In the genomic region with DNA sequence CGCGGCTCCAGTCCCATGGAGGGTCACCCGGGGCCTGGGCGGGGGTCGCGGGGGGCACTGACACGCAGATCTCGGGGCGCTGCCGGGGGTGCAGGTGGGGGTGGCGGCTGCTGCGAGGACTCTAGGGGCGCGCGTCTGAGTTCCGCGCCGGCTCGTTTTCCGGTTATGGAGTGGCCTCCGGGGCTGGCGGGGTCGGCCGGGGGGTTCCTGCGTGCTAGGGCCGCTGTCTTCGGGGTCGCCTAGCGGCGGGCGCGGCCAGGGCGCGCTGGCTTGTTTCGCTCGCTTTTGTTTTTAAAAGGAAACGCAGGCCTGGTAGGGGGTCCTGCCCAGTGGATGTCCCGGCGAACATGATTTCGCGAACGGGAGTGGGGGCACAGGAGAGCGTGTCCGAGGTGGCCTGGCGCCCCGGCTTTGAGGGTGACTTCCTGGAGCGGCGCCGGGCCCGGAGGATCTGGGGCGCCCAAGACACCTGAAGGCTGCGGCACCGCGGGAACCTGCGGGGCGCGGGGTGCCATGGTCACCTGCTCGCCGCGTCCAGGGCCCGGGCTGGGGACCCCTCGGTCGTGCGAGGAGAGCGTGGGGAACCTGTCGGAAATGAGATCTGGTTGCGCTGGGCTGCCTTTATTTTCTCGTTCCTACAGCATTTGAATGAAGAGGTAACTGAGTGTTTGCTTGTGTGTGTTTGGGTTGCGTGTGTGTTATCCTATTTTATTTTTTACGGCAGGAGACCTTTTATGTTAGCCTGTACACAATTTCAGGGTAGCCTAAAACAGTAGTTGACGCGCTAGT, we compare ENCODE assay signal across 8 cellular contexts. TPM values are rescaled to one million over a fixed set of nuclear protein-coding genes. Genes with fewer than 3 reads are reported as not detected.
DNase-seq lines count a peak whose midpoint lies in the region; ATAC-seq and TF ChIP-seq lines count a peak whose summit lies in the region.

No MANE protein-coding gene starts in this region.

- no peaks in the 10 kb centered on the region for H3K9me3 ChIP-seq in mesenchymal stem cell (ENCODE audit: control insufficient read depth, low read length)

- TF ChIP-seq CTCF in VCaP (conservative IDR thresholded peaks at IDR 0.05) (peak; percentile 29), choroid plexus epithelial cell (conservative IDR thresholded peaks at IDR 0.05; ENCODE audit: low read depth, low read length) (peak; percentile 21)

- H3K4ac ChIP-seq in mesenchymal stem cell (ENCODE audit: low read depth in 1 of 2, low read length in 2 of 2): peak overlapping the region; percentile 84 to 93

- peak overlapping the region in 1 of 2 experiments; percentile 59 for H2BK12ac ChIP-seq in mesenchymal stem cell (ENCODE audit: low read length in 2 of 2)

- peak; percentile 14 for ATAC-seq in HG03139 (IDR thresholded peaks at IDR 0.05; ENCODE audit: unreplicated experiment)

- H3K9ac ChIP-seq in mesenchymal stem cell (ENCODE audit: low read length): peak overlapping the region; percentile 82

- peak overlapping the region; percentile 84 to 86 for H3K14ac ChIP-seq in mesenchymal stem cell (ENCODE audit: low read length in 2 of 2)

- no peak overlapping the region for H2AK5ac ChIP-seq in mesenchymal stem cell (ENCODE audit: low read length, severe bottlenecking)

- peak overlapping the region; percentile 87 for H4K91ac ChIP-seq in mesenchymal stem cell (ENCODE audit: low read length)

- no peak overlapping the region for H2AFZ ChIP-seq in mesenchymal stem cell (ENCODE audit: low read depth, low read length)

- H2BK15ac ChIP-seq in mesenchymal stem cell (ENCODE audit: low read depth, poor library complexity, severe bottlenecking): peak overlapping the region; percentile 90

- peaks cover 0 to 9% of the 10 kb centered on the region in 2 experiments for H3K36me3 ChIP-seq in mesenchymal stem cell (ENCODE audit: control insufficient read depth in 1 of 2, insufficient read depth in 2 of 2, low read depth in 1 of 2, low read length in 2 of 2)

- H3K27ac ChIP-seq in VCaP (peak overlapping the region; percentile 89), mesenchymal stem cell (ENCODE audit: low read length, poor library complexity, severe bottlenecking) (no peak overlapping the region), substantia nigra (ENCODE audit: low read depth, low read length, poor library complexity, severe bottlenecking) (peak overlapping the region; percentile 68)

- DNase-seq in NCI-H82 (lab: John Stamatoyannopoulos, UW) (peak; percentile 40), NCI-H82 treated with DMSO at 0.1 percent for 48 hours (lab: John Stamatoyannopoulos, UW; ENCODE audit: unreplicated experiment) (no peak), choroid plexus epithelial cell (ENCODE audit: low read depth) (no peak), mesenchymal stem cell (no peak), substantia nigra (lab: John Stamatoyannopoulos, UW) (peak in 3 of 49 donors; percentile 34 to 47 (median 34)), LoVo (ENCODE audit: low spot score) (no peak)

- peaks cover 26% of the 10 kb centered on the region for H3K4me1 ChIP-seq in mesenchymal stem cell (ENCODE audit: control insufficient read depth, insufficient read depth, low read depth, low read length)

- H3K4me2 ChIP-seq in mesenchymal stem cell (ENCODE audit: low read length, poor library complexity, severe bottlenecking): peak overlapping the region; percentile 95

- H3K18ac ChIP-seq in mesenchymal stem cell (ENCODE audit: low read depth in 1 of 2, low read length in 2 of 2): peak overlapping the region; percentile 98 to 99

- 1% methylated on average over 71 of the region's 72 CpGs for WGBS in mesenchymal stem cell

- peak overlapping the region; percentile 69 to 95 for H3K23ac ChIP-seq in mesenchymal stem cell (ENCODE audit: low read length in 2 of 2)

- peak overlapping the region; percentile 98 for H2BK120ac ChIP-seq in mesenchymal stem cell (ENCODE audit: low read depth, low read length)

- H3K79me1 ChIP-seq in mesenchymal stem cell (replicated peaks; ENCODE audit: low read length, poor library complexity, severe bottlenecking): peaks cover 9% of the 10 kb centered on the region

- H3K4me3 ChIP-seq in choroid plexus epithelial cell (ENCODE audit: low read depth, low read length) (peak overlapping the region; percentile 86), mesenchymal stem cell (ENCODE audit: insufficient read depth in 1 of 2, low read depth in 1 of 2, low read length in 2 of 2) (peak overlapping the region; percentile 84 to 85)

- no peaks in the 10 kb centered on the region for H3K27me3 ChIP-seq in mesenchymal stem cell (ENCODE audit: control insufficient read depth in 1 of 2, insufficient read depth in 1 of 2, low read length in 2 of 2)

- peak overlapping the region; percentile 33 for H2BK5ac ChIP-seq in mesenchymal stem cell (ENCODE audit: low read depth, low read length, poor library complexity, severe bottlenecking)

- peak overlapping the region; percentile 77 for H4K8ac ChIP-seq in mesenchymal stem cell (ENCODE audit: low read length)

RNA-seq across cellular contexts. Expression of gene ETS2, which starts 0.6 kb away (rescaled TPM):
- polyA plus RNA-seq in mesenchymal stem cell (2013, experiment 1 of 2): 85.3 TPM
- polyA plus RNA-seq in mesenchymal stem cell (2013, experiment 2 of 2): 83.5 TPM
